32 cellular contexts compared by ENCODE assay signal in the genomic region with DNA sequence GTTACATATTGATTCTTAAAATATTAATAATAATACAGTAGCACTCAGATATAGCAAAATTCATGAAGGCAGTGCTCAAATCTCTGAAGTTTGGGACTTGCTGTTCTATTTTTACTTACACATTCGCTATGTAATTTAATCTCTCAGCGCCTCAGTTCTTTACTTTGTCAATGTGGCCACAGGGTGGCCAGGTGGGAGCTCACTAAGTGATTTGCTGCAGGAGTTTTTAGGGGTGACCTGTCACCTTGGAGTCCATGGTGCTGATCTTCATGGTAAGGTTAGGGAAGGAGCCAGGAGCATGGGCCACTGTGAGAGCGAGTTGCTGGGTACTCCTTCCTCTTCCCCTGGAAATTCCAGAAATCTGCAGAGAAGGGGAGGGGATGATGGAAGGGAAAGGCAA. TPM values are rescaled to one million over a fixed set of nuclear protein-coding genes. Genes with fewer than 3 reads are reported as not detected.
"Had no signal": no experiment of that assay in that cellular context is flagged by ENCODE, and none has a peak within 500 bp of the region (broad histone marks: within the 10 kb centered on the region; RNA-seq: fewer than 3 reads in every experiment).

No MANE protein-coding gene starts in this region.

- H3K9ac ChIP-seq: parathyroid adenoma had no signal

- H3K79me2 ChIP-seq: parathyroid adenoma had no signal

- H3K27ac ChIP-seq: coronary artery, heart left ventricle, left ventricle myocardium inferior, lower lobe of right lung, parathyroid adenoma, psoas muscle, spleen, testis, tibial nerve, upper lobe of right lung, vagina had no signal

- H3K4me3 ChIP-seq: coronary artery, heart left ventricle, left ventricle myocardium inferior, lower lobe of right lung, psoas muscle, spleen, testis, tibial nerve, upper lobe of right lung, vagina had no signal

- H3K9me3 Mint-ChIP-seq: immature natural killer cell; memory B cell; nephron; stimulated activated naive CD8-positive, alpha-beta T cell treated with anti-CD3 and anti-CD28 coated beads, Interleukin-15, amount 100 ng/mL, for 72 hours had no signal

- H3K4me3 Mint-ChIP-seq: immature natural killer cell; memory B cell; nephron; stimulated activated naive B cell treated with anti-CD40 and anti-IgM and Interleukin-4, amounts not matched to agents 10 μg/mL and 1 μg/mL and 100 μg/mL, for 72 hours; stimulated activated naive CD8-positive, alpha-beta T cell treated with anti-CD3 and anti-CD28 coated beads, Interleukin-15, amount 100 ng/mL, for 72 hours had no signal

- H2AFZ ChIP-seq: parathyroid adenoma had no signal

- H3K4me1 Mint-ChIP-seq: immature natural killer cell; nephron; stimulated activated naive CD8-positive, alpha-beta T cell treated with anti-CD3 and anti-CD28 coated beads, Interleukin-15, amount 100 ng/mL, for 72 hours had no signal

- H3K9me3 ChIP-seq: heart left ventricle, left ventricle myocardium inferior, lower lobe of right lung, psoas muscle, spleen, testis, tibial nerve, upper lobe of right lung, vagina had no signal

- H3K4me1 ChIP-seq: heart left ventricle, left ventricle myocardium inferior, lower lobe of right lung, parathyroid adenoma, psoas muscle, spleen, testis, tibial nerve, upper lobe of right lung, vagina had no signal

- H3K27me3 ChIP-seq: heart left ventricle, spleen, testis, tibial nerve, upper lobe of right lung, vagina had no signal

- ATAC-seq: esophagus mucosa; heart left ventricle; left cardiac atrium; lower lobe of right lung; psoas muscle; sciatic nerve; stimulated activated naive B cell treated with anti-CD40 and anti-IgM and Interleukin-4, amounts not matched to agents 10 μg/mL and 1 μg/mL and 100 μg/mL, for 72 hours; stimulated activated naive CD8-positive, alpha-beta T cell treated with anti-CD3 and anti-CD28 coated beads, Interleukin-15, amount 100 ng/mL, for 72 hours; upper lobe of right lung had no signal

- H3K36me3 Mint-ChIP-seq: immature natural killer cell; memory B cell; stimulated activated naive B cell treated with anti-CD40 and anti-IgM and Interleukin-4, amounts not matched to agents 10 μg/mL and 1 μg/mL and 100 μg/mL, for 72 hours had no signal

- H3K27ac Mint-ChIP-seq: immature natural killer cell; memory B cell; nephron; stimulated activated naive B cell treated with anti-CD40 and anti-IgM and Interleukin-4, amounts not matched to agents 10 μg/mL and 1 μg/mL and 100 μg/mL, for 72 hours had no signal

- H3K36me3 ChIP-seq: heart left ventricle, left ventricle myocardium inferior, lower lobe of right lung, spleen, tibial nerve, upper lobe of right lung, vagina had no signal

- DNase-seq: effector CD8-positive, alpha-beta T cell; heart left ventricle; hippocampal formation; immature natural killer cell; kidney; left cardiac atrium; left ventricle myocardium inferior; lower lobe of right lung; midbrain; occipital lobe; psoas muscle; retina; spleen; stimulated activated CD4-positive, alpha-beta T cell treated with anti-CD3 and anti-CD28 coated beads, Interleukin-2, amount 100 ng/mL, for 24 hours; stimulated activated CD4-positive, alpha-beta T cell treated with anti-CD3 and anti-CD28 coated beads, Interleukin-4, amount 100 ng/mL, for 4 hours; stimulated activated naive B cell treated with anti-CD40 and anti-IgM and Interleukin-4, amounts not matched to agents 10 μg/mL and 1 μg/mL and 100 μg/mL, for 72 hours; stimulated activated naive CD8-positive, alpha-beta T cell treated with anti-CD3 and anti-CD28 coated beads, Interleukin-15, amount 100 ng/mL, for 72 hours; testis; upper lobe of right lung had no signal

RNA-seq across cellular contexts. Expression of gene VWA3A, which starts 28.1 kb away (rescaled TPM):
- total RNA-seq: esophagus mucosa, glomerular endothelial cell, left cardiac atrium, subcutaneous adipose tissue, vagina had no signal
- polyA plus RNA-seq: immature natural killer cell had no signal

RNA-seq across cellular contexts. Expression of gene SDR42E2, which starts 41.9 kb away (rescaled TPM):
- total RNA-seq: esophagus mucosa, frontal cortex, glomerular endothelial cell, heart left ventricle, kidney, left cardiac atrium, occipital lobe, sciatic nerve, skeletal muscle tissue, tibial nerve, vagina had no signal
- polyA plus RNA-seq: fibroblast of lung, heart left ventricle had no signal
